23 cellular contexts compared by ENCODE assay signal in the genomic region with DNA sequence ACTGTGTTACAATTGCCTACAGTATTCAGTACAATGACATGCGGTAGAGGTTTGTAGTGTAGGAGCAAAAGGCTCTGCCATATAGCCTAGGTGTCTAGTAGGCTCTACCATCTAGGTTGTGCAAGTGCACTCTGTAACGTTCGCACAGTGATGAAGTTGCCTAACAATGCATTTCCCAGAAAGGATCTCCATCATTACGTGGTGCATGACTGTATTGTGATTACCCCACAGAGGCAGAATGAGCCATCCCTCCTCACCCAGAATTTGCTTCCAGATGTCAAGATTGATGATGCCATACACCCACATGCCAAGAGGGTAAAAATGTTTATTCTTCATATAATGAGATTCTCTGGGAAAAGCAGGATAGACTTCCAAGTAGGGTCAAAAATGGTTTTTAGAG.
"Had no signal": no experiment of that assay in that cellular context is flagged by ENCODE, and none has a peak within 500 bp of the region (broad histone marks: within the 10 kb centered on the region; RNA-seq: fewer than 3 reads in every experiment).

No MANE protein-coding gene starts in this region.

- H3K4me1 Mint-ChIP-seq: activated CD4-positive, alpha-beta memory T cell treated with anti-CD3 and anti-CD28 coated beads, Interleukin-2, amount 10 ng/mL, durations not matched to agents 7 days and 5 days; immature natural killer cell; memory B cell; naive thymus-derived CD4-positive, alpha-beta T cell had no signal

- H3K27me3 ChIP-seq: foreskin keratinocyte, heart left ventricle, right atrium auricular region, tibial nerve had no signal

- H3K36me3 Mint-ChIP-seq: activated naive CD4-positive, alpha-beta T cell treated with anti-CD3 and anti-CD28 coated beads, Interleukin-2, amount 50 U/mL, for 72 hours; immature natural killer cell had no signal

- H3K9me3 Mint-ChIP-seq: activated CD4-positive, alpha-beta memory T cell treated with anti-CD3 and anti-CD28 coated beads, Interleukin-2, amount 10 ng/mL, durations not matched to agents 7 days and 5 days; activated T-helper 2 cell treated with anti-CD3 and anti-CD28 coated beads, Interferon-gamma antibody, Interleukin-2, Interleukin-4, amounts not matched to agents 10 μg/mL and 5 μg/mL and 100 μg/mL, durations not matched to agents 14 hours and 24 hours and 36 hours had no signal

- H3K36me3 ChIP-seq: heart left ventricle, right atrium auricular region, tibial nerve had no signal

- H3K27ac ChIP-seq: foreskin keratinocyte, heart left ventricle, right atrium auricular region, tibial nerve, VCaP had no signal

- H3K4me3 ChIP-seq: heart left ventricle, right atrium auricular region, tibial nerve had no signal

- ATAC-seq: activated naive CD4-positive, alpha-beta T cell treated with anti-CD3 and anti-CD28 coated beads, Interleukin-2, amount 50 U/mL, for 72 hours; naive thymus-derived CD4-positive, alpha-beta T cell had no signal

- H3K4me3 Mint-ChIP-seq: activated CD4-positive, alpha-beta memory T cell treated with anti-CD3 and anti-CD28 coated beads, Interleukin-2, amount 10 ng/mL, durations not matched to agents 7 days and 5 days; immature natural killer cell; memory B cell; naive thymus-derived CD4-positive, alpha-beta T cell had no signal

- H3K4me1 ChIP-seq: foreskin keratinocyte, heart left ventricle, right atrium auricular region, tibial nerve had no signal

- H3K27ac Mint-ChIP-seq: activated CD4-positive, alpha-beta memory T cell treated with anti-CD3 and anti-CD28 coated beads, Interleukin-2, amount 10 ng/mL, durations not matched to agents 7 days and 5 days; activated naive CD4-positive, alpha-beta T cell treated with anti-CD3 and anti-CD28 coated beads, Interleukin-2, amount 50 U/mL, for 72 hours; activated T-helper 2 cell treated with anti-CD3 and anti-CD28 coated beads, Interferon-gamma antibody, Interleukin-2, Interleukin-4, amounts not matched to agents 10 μg/mL and 5 μg/mL and 100 μg/mL, durations not matched to agents 14 hours and 24 hours and 36 hours; immature natural killer cell; memory B cell; naive thymus-derived CD4-positive, alpha-beta T cell had no signal

- DNase-seq: activated CD4-positive, alpha-beta memory T cell treated with anti-CD3 and anti-CD28 coated beads, Interleukin-2, amount 10 ng/mL, durations not matched to agents 7 days and 5 days; activated CD4-positive, alpha-beta T cell treated with anti-CD3 and anti-CD28 coated beads for 48 hours; activated naive CD4-positive, alpha-beta T cell; activated T-cell treated with anti-CD3 and anti-CD28 coated beads, Interleukin-2, amount 50 U/mL, for 48 hours; anterior cingulate cortex; dermis blood vessel endothelial cell; effector CD4-positive, alpha-beta T cell; foreskin keratinocyte; hypothalamus; immature natural killer cell; kidney; midbrain; naive thymus-derived CD4-positive, alpha-beta T cell; stimulated activated CD4-positive, alpha-beta T cell treated with anti-CD3 and anti-CD28 coated beads, Interleukin-15, amount 100 ng/mL, for 24 hours; stimulated activated CD4-positive, alpha-beta T cell treated with anti-CD3 and anti-CD28 coated beads, Interleukin-2, amount 100 ng/mL, for 24 hours; stimulated activated naive CD4-positive, alpha-beta T cell had no signal
